Comparison of ENCODE assay signal across 8 cellular contexts in genomic region chr19:8001995-8002849, GRCh38. TPM values are rescaled to one million over a fixed set of nuclear protein-coding genes. Genes with fewer than 3 reads are reported as not detected.
DNase-seq lines count a peak whose midpoint lies in the region; ATAC-seq and TF ChIP-seq lines count a peak whose summit lies in the region.

No MANE protein-coding gene starts in this region.

- no peaks in the 10 kb centered on the region for H3K27me3 ChIP-seq in HUES6 (ENCODE audit: control insufficient read depth, insufficient read depth, low read length)

- ATAC-seq in activated T-helper 17 cell treated with anti-CD3 and anti-CD28 coated beads, Interleukin-2, amount 50 U/mL, for 72 hours (replicated peaks), result peak; percentile 58
- ATAC-seq in natural killer cell (peak; percentile 61 to 76 (median 63)), HG03469 (IDR thresholded peaks at IDR 0.05; ENCODE audit: unreplicated experiment) (no peak)
- peak; percentile 77 for ATAC-seq in stimulated activated memory B cell treated with anti-CD40 and anti-IgM and Interleukin-4, amounts not matched to agents 10 μg/mL and 1 μg/mL and 100 μg/mL, for 72 hours

- peak overlapping the region; percentile 95 for H3K27ac Mint-ChIP-seq in activated T-helper 17 cell treated with anti-CD3 and anti-CD28 coated beads, Interleukin-2, amount 50 U/mL, for 72 hours
- H3K27ac Mint-ChIP-seq in natural killer cell, result peak overlapping the region; percentile 93 to 95
- H3K27ac Mint-ChIP-seq in stimulated activated memory B cell treated with anti-CD40 and anti-IgM and Interleukin-4, amounts not matched to agents 10 μg/mL and 1 μg/mL and 100 μg/mL, for 72 hours, result peak overlapping the region; percentile 81

- H3K36me3 ChIP-seq in HUES6 (ENCODE audit: control insufficient read depth, insufficient read depth, low read length), result peaks cover 18% of the 10 kb centered on the region

- H3K9ac ChIP-seq in HUES6 (ENCODE audit: low read length), result peak overlapping the region; percentile 40

- DNase-seq in GM10248 (ENCODE audit: extremely low spot score) (peak; percentile 88), RKO (ENCODE audit: low spot score) (peak; percentile 72), fibroblast of pulmonary artery (ENCODE audit: low read depth) (peak; percentile 85), natural killer cell (peak; percentile 77)

- peak overlapping the region; percentile 94 for H3K4me3 Mint-ChIP-seq in activated T-helper 17 cell treated with anti-CD3 and anti-CD28 coated beads, Interleukin-2, amount 50 U/mL, for 72 hours
- H3K4me3 Mint-ChIP-seq in natural killer cell, result peak overlapping the region; percentile 87
- H3K4me3 Mint-ChIP-seq in stimulated activated memory B cell treated with anti-CD40 and anti-IgM and Interleukin-4, amounts not matched to agents 10 μg/mL and 1 μg/mL and 100 μg/mL, for 72 hours, result peak overlapping the region; percentile 87

- H3K4me1 Mint-ChIP-seq in activated T-helper 17 cell treated with anti-CD3 and anti-CD28 coated beads, Interleukin-2, amount 50 U/mL, for 72 hours, result peaks cover 35% of the 10 kb centered on the region
- peaks cover 43% of the 10 kb centered on the region in 2 donors for H3K4me1 Mint-ChIP-seq in natural killer cell
- peaks cover 70% of the 10 kb centered on the region for H3K4me1 Mint-ChIP-seq in stimulated activated memory B cell treated with anti-CD40 and anti-IgM and Interleukin-4, amounts not matched to agents 10 μg/mL and 1 μg/mL and 100 μg/mL, for 72 hours

- CTCF ChIA-PET in GM10248 (lab: Yijun Ruan, JAX), result interaction anchor here (0.6 to 2.7 kb wide), 33 partner anchors 9 to 267 kb away, joined by 3 to 27 read pairs (median 4); partner anchors contain the start of genes SNAPC2 and TIMM44

- peak overlapping the region; percentile 50 for H3K4me3 ChIP-seq in HUES6 (ENCODE audit: low read depth, low read length)
- H3K4me3 ChIP-seq in fibroblast of pulmonary artery (replicated peaks; ENCODE audit: low read depth, low read length), result peak overlapping the region; percentile 50

- H3K27ac ChIP-seq in HUES6 (ENCODE audit: low read depth, low read length), result peak overlapping the region; percentile 13; the same call in 1 of the 2 replicates

- H3K27me3 Mint-ChIP-seq in activated T-helper 17 cell treated with anti-CD3 and anti-CD28 coated beads, Interleukin-2, amount 50 U/mL, for 72 hours, result no peaks in the 10 kb centered on the region
- H3K27me3 Mint-ChIP-seq in natural killer cell (ENCODE audit: low read depth in 2 of 2), result no peaks in the 10 kb centered on the region
- no peaks in the 10 kb centered on the region for H3K27me3 Mint-ChIP-seq in stimulated activated memory B cell treated with anti-CD40 and anti-IgM and Interleukin-4, amounts not matched to agents 10 μg/mL and 1 μg/mL and 100 μg/mL, for 72 hours

- H3K9me3 ChIP-seq in HUES6 (ENCODE audit: control insufficient read depth, insufficient read depth, low read depth, low read length), result no peaks in the 10 kb centered on the region

- POLR2A ChIA-PET in GM10248 (lab: Yijun Ruan, JAX), result interaction anchor here (0.6 to 1.0 kb wide), 2 partner anchors 58 to 238 kb away, joined by 3 read pairs; no protein-coding TSS in a partner anchor

- no peaks in the 10 kb centered on the region for H3K9me3 Mint-ChIP-seq in activated T-helper 17 cell treated with anti-CD3 and anti-CD28 coated beads, Interleukin-2, amount 50 U/mL, for 72 hours
- no peaks in the 10 kb centered on the region for H3K9me3 Mint-ChIP-seq in natural killer cell
- H3K9me3 Mint-ChIP-seq in stimulated activated memory B cell treated with anti-CD40 and anti-IgM and Interleukin-4, amounts not matched to agents 10 μg/mL and 1 μg/mL and 100 μg/mL, for 72 hours, result no peaks in the 10 kb centered on the region

- intact Hi-C loops in natural killer cell (cut with micrococcal nuclease), result loop anchor here (1.0 kb wide), 1 partner anchor 59 kb away; the partner anchor contains the start of gene TIMM44

- TF ChIP-seq CTCF in GM10248 (IDR thresholded peaks at IDR 0.05; ENCODE audit: control extremely low read depth, extremely low read depth, low read depth, missing control alignments), result peak; percentile 99
- TF ChIP-seq CTCF in fibroblast of pulmonary artery (IDR thresholded peaks at IDR 0.05; ENCODE audit: low read length, missing control alignments), result peak; percentile 99
- TF ChIP-seq CTCF in natural killer cell (IDR thresholded peaks at IDR 0.05), result peak; percentile 98

- peaks cover 17% of the 10 kb centered on the region for H3K36me3 Mint-ChIP-seq in activated T-helper 17 cell treated with anti-CD3 and anti-CD28 coated beads, Interleukin-2, amount 50 U/mL, for 72 hours (ENCODE audit: low read depth)
- no peaks in the 10 kb centered on the region for H3K36me3 Mint-ChIP-seq in natural killer cell
- H3K36me3 Mint-ChIP-seq in stimulated activated memory B cell treated with anti-CD40 and anti-IgM and Interleukin-4, amounts not matched to agents 10 μg/mL and 1 μg/mL and 100 μg/mL, for 72 hours, result peaks cover 13% of the 10 kb centered on the region

- H3K4me1 ChIP-seq in HUES6 (ENCODE audit: control insufficient read depth, insufficient read depth, low read length), result peaks cover 14% of the 10 kb centered on the region

RNA-seq across cellular contexts. Expression of gene ELAVL1, which starts 3.2 kb away (rescaled TPM):
- 100 to 1,000 TPM in 1 of 2 donors, 10 to 100 TPM in 1; 81.6 to 155 TPM for total RNA-seq in activated T-helper 17 cell treated with anti-CD3 and anti-CD28 coated beads, Interleukin-2, amount 50 U/mL, for 72 hours
- total RNA-seq in natural killer cell, result 10 to 100 TPM; 36.9 to 43.9 (median 43.8) TPM

RNA-seq across cellular contexts. Expression of gene CCL25, which starts 50.3 kb away (rescaled TPM):
- total RNA-seq in activated T-helper 17 cell treated with anti-CD3 and anti-CD28 coated beads, Interleukin-2, amount 50 U/mL, for 72 hours, result under 1 TPM in 1 of 2 donors, not detected in 1; 0.48 TPM
- total RNA-seq in natural killer cell, result under 1 TPM in 1 of 3 donors, not detected in 2; 0.28 TPM

RNA-seq across cellular contexts. Expression of gene TIMM44, which starts 58.8 kb away (rescaled TPM):
- total RNA-seq in activated T-helper 17 cell treated with anti-CD3 and anti-CD28 coated beads, Interleukin-2, amount 50 U/mL, for 72 hours, result 10 to 100 TPM; 49.8 to 81.5 TPM
- 100 to 1,000 TPM in 1 of 3 donors, 10 to 100 TPM in 2; 83.3 to 116 (median 89.4) TPM for total RNA-seq in natural killer cell
